Comparison of ENCODE assay signal across 16 cellular contexts in the genomic region with DNA sequence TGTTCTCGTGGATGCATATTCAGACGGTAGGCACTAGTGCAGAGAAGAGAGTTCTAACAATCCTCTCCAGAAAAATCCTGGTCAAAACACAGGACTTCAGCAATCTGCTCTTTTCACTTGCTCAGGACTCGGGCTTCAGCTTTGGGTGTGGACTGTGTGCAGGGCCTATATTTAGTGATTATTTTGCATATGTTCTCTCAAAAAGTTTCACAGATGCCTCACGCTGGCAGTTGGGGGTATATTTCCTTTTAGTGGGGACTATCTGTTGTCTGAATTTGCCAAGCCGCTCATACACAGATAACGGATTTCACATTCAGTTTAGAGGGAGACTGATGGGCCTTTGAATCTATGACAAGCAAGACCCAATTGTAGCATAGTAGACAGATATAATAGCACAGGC.
"Had no signal": no experiment of that assay in that cellular context is flagged by ENCODE, and none has a peak within 500 bp of the region (broad histone marks: within the 10 kb centered on the region; RNA-seq: fewer than 3 reads in every experiment).

No MANE protein-coding gene starts in this region.

- ATAC-seq: activated CD8-positive, alpha-beta T cell treated with anti-CD3 and anti-CD28 coated beads for 36 hours; gastroesophageal sphincter; heart right ventricle; left ventricle myocardium superior; stimulated activated naive CD8-positive, alpha-beta T cell treated with anti-CD3 and anti-CD28 coated beads, Interleukin-15, Interleukin-2, amounts not matched to agents 100 U/mL and 50 U/mL, for 24 hours had no signal

- DNase-seq: activated CD4-positive, alpha-beta T cell treated with anti-CD3 and anti-CD28 coated beads, Interleukin-2, amount 10 ng/mL, durations not matched to agents 24 days and 14 days; activated CD8-positive, alpha-beta T cell treated with anti-CD3 and anti-CD28 coated beads for 36 hours; activated naive CD4-positive, alpha-beta T cell treated with Interleukin-2 at 50 U/mL for 16 hours; activated naive CD8-positive, alpha-beta T cell treated with anti-CD3 and anti-CD28 coated beads, Interleukin-2, amount 10 ng/mL, durations not matched to agents 7 days and 5 days; activated T-cell treated with anti-CD3 and anti-CD28 coated beads, Interleukin-2, amount 50 U/mL, for 1 hour; amygdala; effector memory CD4-positive, alpha-beta T cell; heart right ventricle; kidney glomerular epithelial cell; left ventricle myocardium superior; naive B cell; stimulated activated CD4-positive, alpha-beta T cell treated with anti-CD3 and anti-CD28 coated beads, Interleukin-12 subunit alpha, Interleukin-12 subunit beta, amount 100 ng/mL, for 4 hours; stimulated activated CD4-positive, alpha-beta T cell treated with anti-CD3 and anti-CD28 coated beads, Interleukin-1b, Interleukin-23, amount 100 ng/mL, for 48 hours; stimulated activated naive CD8-positive, alpha-beta T cell treated with anti-CD3 and anti-CD28 coated beads, Interleukin-15, Interleukin-2, amounts not matched to agents 100 U/mL and 50 U/mL, for 24 hours; substantia nigra had no signal
